ENCODE assay signal across 2 cellular contexts in genomic region chr3:71122641-71123040, GRCh38.
TF ChIP-seq lines count a peak whose summit lies in the region.

No MANE protein-coding gene starts in this region.

TF ChIP-seq in HEK293T, 16 proteins besides CTCF, POLR2A, EP300 and RAD21:
- TF ChIP-seq ARNT (IDR thresholded peaks at IDR 0.05) (no peak), SUZ12 (IDR thresholded peaks at IDR 0.05) (no peak), ELF4 (IDR thresholded peaks at IDR 0.05) (no peak), TARDBP (IDR thresholded peaks at IDR 0.05) (no peak), LEF1 (IDR thresholded peaks at IDR 0.05; ENCODE audit: borderline replicate concordance) (no peak), FOXA1 (IDR thresholded peaks at IDR 0.05) (no peak), HDGF (IDR thresholded peaks at IDR 0.05; ENCODE audit: borderline replicate concordance) (no peak), FOXK2 (IDR thresholded peaks at IDR 0.05) (no peak), ZNF384 (IDR thresholded peaks at IDR 0.05) (no peak), NFRKB (IDR thresholded peaks at IDR 0.05) (no peak), BHLHE40 (IDR thresholded peaks at IDR 0.05; ENCODE audit: borderline replicate concordance) (no peak), CTBP1 (IDR thresholded peaks at IDR 0.05; ENCODE audit: borderline replicate concordance) (no peak), L3MBTL2 (conservative IDR thresholded peaks at IDR 0.05) (no peak), PKNOX1 (IDR thresholded peaks at IDR 0.05) (no peak), FOXM1 (IDR thresholded peaks at IDR 0.05; ENCODE audit: borderline replicate concordance) (no peak)
TF ChIP-seq in HEK293T: peak in this region for 0.

TF ChIP-seq in SK-N-SH, 30 proteins besides CTCF, POLR2A, EP300 and RAD21:
- TF ChIP-seq NRF1 (IDR thresholded peaks at IDR 0.05; ENCODE audit: low read depth, low read length) (no peak), JUND (IDR thresholded peaks at IDR 0.05) (no peak), IRF3 (IDR thresholded peaks at IDR 0.05; ENCODE audit: low read depth, low read length) (no peak), PBX3 (IDR thresholded peaks at IDR 0.05) (no peak), CHD2 (IDR thresholded peaks at IDR 0.05; ENCODE audit: low read length, partially characterized antibody) (no peak), TCF12 (IDR thresholded peaks at IDR 0.05) (no peak), FOSL2 (IDR thresholded peaks at IDR 0.05; ENCODE audit: borderline replicate concordance, low read depth) (no peak), REST (IDR thresholded peaks at IDR 0.05; ENCODE audit: low read depth, low read length) (no peak)
